14 cellular contexts compared by ENCODE assay signal in genomic region chr2:38504169-38504568, GRCh38.
DNase-seq lines count a peak whose midpoint lies in the region; ATAC-seq and TF ChIP-seq lines count a peak whose summit lies in the region.
"Had no signal": no experiment of that assay in that cellular context is flagged by ENCODE, and none has a peak within 500 bp of the region (broad histone marks: within the 10 kb centered on the region; RNA-seq: fewer than 3 reads in every experiment).

No MANE protein-coding gene starts in this region.

- no TSS peak for BruUV-seq in OCI-LY7 (replicated peaks; lab: Mats Ljungman, UMichigan)

- H3K4me3 ChIP-seq in gastrocnemius medialis (no peak overlapping the region), OCI-LY7 (ENCODE audit: low read depth, low read length, poor library complexity, severe bottlenecking) (no peak overlapping the region), lower lobe of right lung (no peak overlapping the region)
- H3K4me3 ChIP-seq: BLaER1 treated with 17β-estradiol and CSF1 and Interleukin-3, amounts not matched to agents 10 nM and 100 nM had no signal

- peak overlapping the region; percentile 22 for H3K27ac Mint-ChIP-seq in stimulated activated naive CD8-positive, alpha-beta T cell treated with anti-CD3 and anti-CD28 coated beads, Interleukin-15, Interleukin-2, amounts not matched to agents 100 ng/mL and 50 ng/mL, for 24 hours
- H3K27ac Mint-ChIP-seq in stimulated activated naive CD8-positive, alpha-beta T cell treated with anti-CD3 and anti-CD28 coated beads, Interleukin-15, amount 100 ng/mL, for 72 hours: no peak overlapping the region
- H3K27ac Mint-ChIP-seq in activated CD8-positive, alpha-beta memory T cell treated with anti-CD3 and anti-CD28 coated beads, Interleukin-2, amount 10 ng/mL, durations not matched to agents 7 days and 5 days: no peak overlapping the region
- H3K27ac Mint-ChIP-seq: CD4-positive, CD25-positive, alpha-beta regulatory T cell; HFFc6 had no signal

- peaks cover 5% of the 10 kb centered on the region for H3K4me1 Mint-ChIP-seq in stimulated activated naive CD8-positive, alpha-beta T cell treated with anti-CD3 and anti-CD28 coated beads, Interleukin-15, Interleukin-2, amounts not matched to agents 100 ng/mL and 50 ng/mL, for 24 hours (ENCODE audit: low read depth)
- H3K4me1 Mint-ChIP-seq in stimulated activated naive CD8-positive, alpha-beta T cell treated with anti-CD3 and anti-CD28 coated beads, Interleukin-15, amount 100 ng/mL, for 72 hours: peaks cover 6% of the 10 kb centered on the region
- peaks cover 16% of the 10 kb centered on the region for H3K4me1 Mint-ChIP-seq in activated CD8-positive, alpha-beta memory T cell treated with anti-CD3 and anti-CD28 coated beads, Interleukin-2, amount 10 ng/mL, durations not matched to agents 7 days and 5 days

- H4K20me1 ChIP-seq in OCI-LY7 (ENCODE audit: insufficient read depth, low read length): no peaks in the 10 kb centered on the region
- H4K20me1 ChIP-seq: BLaER1 treated with 17β-estradiol and CSF1 and Interleukin-3, amounts not matched to agents 10 nM and 100 nM had no signal

- no peak overlapping the region for H3K4me2 ChIP-seq in OCI-LY7 (ENCODE audit: low read length)

- H3K4me1 ChIP-seq in gastrocnemius medialis (peaks cover 43 to 59% of the 10 kb centered on the region in 2 donors), OCI-LY7 (ENCODE audit: insufficient read depth, low read length, poor library complexity, severe bottlenecking) (peaks cover 12% of the 10 kb centered on the region), lower lobe of right lung (peaks cover 8% of the 10 kb centered on the region)

- peak overlapping the region; percentile 75 to 88 (median 78) for H3K27ac ChIP-seq in gastrocnemius medialis
- H3K27ac ChIP-seq in OCI-LY7 (ENCODE audit: low read depth, low read length, poor library complexity, severe bottlenecking): no peak overlapping the region
- no peak overlapping the region for H3K27ac ChIP-seq in lower lobe of right lung
- H3K27ac ChIP-seq: BLaER1 treated with 17β-estradiol and CSF1 and Interleukin-3, amounts not matched to agents 10 nM and 100 nM had no signal

- no peak for DNase-seq in stimulated activated naive CD8-positive, alpha-beta T cell treated with anti-CD3 and anti-CD28 coated beads, Interleukin-15, amount 100 ng/mL, for 72 hours
- DNase-seq in myocyte (ENCODE audit: low read depth) (peak; percentile 47), gastrocnemius medialis (peak; percentile 60 to 74), OCI-LY7 (ENCODE audit: low spot score) (no peak), lower lobe of right lung (no peak)
- no peak for DNase-seq in activated CD8-positive, alpha-beta memory T cell treated with anti-CD3 and anti-CD28 coated beads, Interleukin-2, amount 10 ng/mL, durations not matched to agents 7 days and 5 days
- DNase-seq: 8988T; CD4-positive, CD25-positive, alpha-beta regulatory T cell; DMS53; GF-D8; HCEC 1CT; HFFc6 had no signal

- peaks cover 10% of the 10 kb centered on the region for H3K27me3 Mint-ChIP-seq in stimulated activated naive CD8-positive, alpha-beta T cell treated with anti-CD3 and anti-CD28 coated beads, Interleukin-15, Interleukin-2, amounts not matched to agents 100 ng/mL and 50 ng/mL, for 24 hours
- H3K27me3 Mint-ChIP-seq in stimulated activated naive CD8-positive, alpha-beta T cell treated with anti-CD3 and anti-CD28 coated beads, Interleukin-15, amount 100 ng/mL, for 72 hours: no peaks in the 10 kb centered on the region
- H3K27me3 Mint-ChIP-seq in activated CD8-positive, alpha-beta memory T cell treated with anti-CD3 and anti-CD28 coated beads, Interleukin-2, amount 10 ng/mL, durations not matched to agents 7 days and 5 days: peaks cover 7% of the 10 kb centered on the region

- H3K27me3 ChIP-seq in gastrocnemius medialis (no peaks in the 10 kb centered on the region), lower lobe of right lung (ENCODE audit: low read depth) (no peaks in the 10 kb centered on the region)
- H3K27me3 ChIP-seq: BLaER1 treated with 17β-estradiol and CSF1 and Interleukin-3, amounts not matched to agents 10 nM and 100 nM had no signal

- no peaks in the 10 kb centered on the region for H3K79me2 ChIP-seq in OCI-LY7 (ENCODE audit: insufficient read depth, low read depth, low read length)

- no peak for TF ChIP-seq CTCF in gastrocnemius medialis (IDR thresholded peaks at IDR 0.05 in 4 of 5, conservative IDR thresholded peaks at IDR 0.05 in 1 of 5)
- no peak for TF ChIP-seq CTCF in OCI-LY7 (conservative IDR thresholded peaks at IDR 0.05; ENCODE audit: low read length)
- no peak for TF ChIP-seq CTCF in lower lobe of right lung (IDR thresholded peaks at IDR 0.05)

- H3K36me3 Mint-ChIP-seq in stimulated activated naive CD8-positive, alpha-beta T cell treated with anti-CD3 and anti-CD28 coated beads, Interleukin-15, Interleukin-2, amounts not matched to agents 100 ng/mL and 50 ng/mL, for 24 hours (ENCODE audit: low read depth): no peaks in the 10 kb centered on the region
- H3K36me3 Mint-ChIP-seq in activated CD8-positive, alpha-beta memory T cell treated with anti-CD3 and anti-CD28 coated beads, Interleukin-2, amount 10 ng/mL, durations not matched to agents 7 days and 5 days: peaks cover 4% of the 10 kb centered on the region
- H3K36me3 Mint-ChIP-seq: CD4-positive, CD25-positive, alpha-beta regulatory T cell had no signal

- CTCF ChIA-PET in OCI-LY7 (lab: Charles Lee; ENCODE audit: unreplicated experiment): no interaction called here
- CTCF ChIA-PET in activated CD8-positive, alpha-beta memory T cell treated with anti-CD3 and anti-CD28 coated beads, Interleukin-2, amount 10 ng/mL, durations not matched to agents 7 days and 5 days (lab: Charles Lee): no interaction called here

- H2AFZ ChIP-seq in OCI-LY7 (ENCODE audit: low read length): no peak overlapping the region

- peaks cover 4% of the 10 kb centered on the region for H3K9me3 Mint-ChIP-seq in stimulated activated naive CD8-positive, alpha-beta T cell treated with anti-CD3 and anti-CD28 coated beads, Interleukin-15, Interleukin-2, amounts not matched to agents 100 ng/mL and 50 ng/mL, for 24 hours
- H3K9me3 Mint-ChIP-seq in stimulated activated naive CD8-positive, alpha-beta T cell treated with anti-CD3 and anti-CD28 coated beads, Interleukin-15, amount 100 ng/mL, for 72 hours: peaks cover 4 to 26% of the 10 kb centered on the region in 2 donors
- H3K9me3 Mint-ChIP-seq in activated CD8-positive, alpha-beta memory T cell treated with anti-CD3 and anti-CD28 coated beads, Interleukin-2, amount 10 ng/mL, durations not matched to agents 7 days and 5 days (ENCODE audit: low read depth): peaks cover 7% of the 10 kb centered on the region

- no peak for ATAC-seq in stimulated activated naive CD8-positive, alpha-beta T cell treated with anti-CD3 and anti-CD28 coated beads, Interleukin-15, amount 100 ng/mL, for 72 hours
- ATAC-seq in gastrocnemius medialis (peak; percentile 57 to 71), lower lobe of right lung (no peak)
- no peak for ATAC-seq in activated CD8-positive, alpha-beta memory T cell treated with anti-CD3 and anti-CD28 coated beads, Interleukin-2, amount 10 ng/mL, durations not matched to agents 7 days and 5 days

- POLR2A ChIA-PET in OCI-LY7 (lab: Charles Lee): no interaction called here

- H3K9me3 ChIP-seq in gastrocnemius medialis (no peaks in the 10 kb centered on the region), OCI-LY7 (ENCODE audit: low read length) (peaks cover 14% of the 10 kb centered on the region; the same call in 1 of the 2 replicates), lower lobe of right lung (peaks cover 3% of the 10 kb centered on the region)

- H3K9me2 ChIP-seq in OCI-LY7 (ENCODE audit: insufficient read depth, low read length): no peaks in the 10 kb centered on the region

- in situ Hi-C loops in gastrocnemius medialis (cut with MboI; ENCODE audit: low sequenced_read_pairs in 4 of 4): no loop called here

- H3K36me3 ChIP-seq in gastrocnemius medialis: no peaks in the 10 kb centered on the region
- no peaks in the 10 kb centered on the region for H3K36me3 ChIP-seq in OCI-LY7 (ENCODE audit: insufficient read depth, low read length)
- no peaks in the 10 kb centered on the region for H3K36me3 ChIP-seq in lower lobe of right lung
- H3K36me3 ChIP-seq: BLaER1 treated with 17β-estradiol and CSF1 and Interleukin-3, amounts not matched to agents 10 nM and 100 nM had no signal

- peak in 1 of 2 donors; percentile 31 for TF ChIP-seq POLR2A in gastrocnemius medialis (IDR thresholded peaks at IDR 0.05)

- intact Hi-C loops in gastrocnemius medialis (cut with DNase I; ENCODE audit: low total_unique reads): loop anchor here (10.0 kb wide), 1 partner anchor 931 kb away; the partner anchor contains the start of gene MAP4K3
- intact Hi-C loops in OCI-LY7 (cut with micrococcal nuclease; ENCODE audit: unreplicated experiment): loop anchor here (10.0 kb wide), 1 partner anchor 519 kb away; no protein-coding TSS in a partner anchor
- intact Hi-C loops in lower lobe of right lung (cut with DNase I): loop anchor here (10.0 kb wide), 1 partner anchor 189 kb away; no protein-coding TSS in a partner anchor

- H3K4me3 Mint-ChIP-seq in stimulated activated naive CD8-positive, alpha-beta T cell treated with anti-CD3 and anti-CD28 coated beads, Interleukin-15, Interleukin-2, amounts not matched to agents 100 ng/mL and 50 ng/mL, for 24 hours: no peak overlapping the region
- no peak overlapping the region for H3K4me3 Mint-ChIP-seq in stimulated activated naive CD8-positive, alpha-beta T cell treated with anti-CD3 and anti-CD28 coated beads, Interleukin-15, amount 100 ng/mL, for 72 hours
- H3K4me3 Mint-ChIP-seq in activated CD8-positive, alpha-beta memory T cell treated with anti-CD3 and anti-CD28 coated beads, Interleukin-2, amount 10 ng/mL, durations not matched to agents 7 days and 5 days: no peak overlapping the region
- H3K4me3 Mint-ChIP-seq: CD4-positive, CD25-positive, alpha-beta regulatory T cell; HFFc6 had no signal

Comparison
In these comparisons a context has a peak if more than half of its experiments do, and no peak if none do; other contexts are left out.
1. ATAC-seq: peak in gastrocnemius medialis (2 of 2); none in stimulated activated naive CD8-positive, alpha-beta T cell treated with anti-CD3 and anti-CD28 coated beads, Interleukin-15, amount 100 ng/mL, for 72 hours (single experiment), lower lobe of right lung (0 of 2) and activated CD8-positive, alpha-beta memory T cell treated with anti-CD3 and anti-CD28 coated beads, Interleukin-2, amount 10 ng/mL, durations not matched to agents 7 days and 5 days (single experiment).
2. DNase-seq: peak in myocyte (single experiment) and gastrocnemius medialis (2 of 2); none in stimulated activated naive CD8-positive, alpha-beta T cell treated with anti-CD3 and anti-CD28 coated beads, Interleukin-15, amount 100 ng/mL, for 72 hours (0 of 2), OCI-LY7 (single experiment), lower lobe of right lung (single experiment) and activated CD8-positive, alpha-beta memory T cell treated with anti-CD3 and anti-CD28 coated beads, Interleukin-2, amount 10 ng/mL, durations not matched to agents 7 days and 5 days (single experiment).
3. H3K27ac ChIP-seq: peak in gastrocnemius medialis (4 of 4); none in OCI-LY7 (single experiment) and lower lobe of right lung (single experiment).